ENCODE assay signal across 29 cellular contexts in genomic region chr19:5050905-5051304, GRCh38.
"Had no signal": no experiment of that assay in that cellular context is flagged by ENCODE, and none has a peak within 500 bp of the region (broad histone marks: within the 10 kb centered on the region; RNA-seq: fewer than 3 reads in every experiment).

No MANE protein-coding gene starts in this region.

- ATAC-seq: activated CD8-positive, alpha-beta T cell treated with anti-CD3 and anti-CD28 coated beads for 36 hours; activated naive CD8-positive, alpha-beta T cell treated with anti-CD3 and anti-CD28 coated beads, Interleukin-2, amount 50 U/mL, for 24 hours; activated T-cell treated with anti-CD3 and anti-CD28 coated beads, Interleukin-2, amount 50 U/mL, for 72 hours; activated T-helper 17 cell treated with anti-CD3 and anti-CD28 coated beads, Interleukin-2, amount 50 U/mL, for 72 hours; Right ventricle myocardium inferior had no signal

- DNase-seq: activated CD4-positive, alpha-beta T cell treated with anti-CD3 and anti-CD28 coated beads, Interleukin-2, amount 10 ng/mL, durations not matched to agents 24 days and 14 days; activated CD4-positive, alpha-beta T cell treated with anti-CD3 and anti-CD28 coated beads, Interleukin-2, amount 50 U/mL, for 4 hours; activated CD8-positive, alpha-beta T cell treated with anti-CD3 and anti-CD28 coated beads for 36 hours; activated effector memory CD4-positive, alpha-beta T cell treated with anti-CD3 and anti-CD28 coated beads, Interleukin-2, amount 50 U/mL, for 16 hours; activated naive CD4-positive, alpha-beta T cell treated with Interleukin-2 at 50 U/mL for 16 hours; activated naive CD8-positive, alpha-beta T cell treated with anti-CD3 and anti-CD28 coated beads, Interleukin-2, amount 50 U/mL, for 24 hours; activated T-cell treated with anti-CD3 and anti-CD28 coated beads, Interleukin-2, amount 50 U/mL, for 1 hour; activated T-cell treated with anti-CD3 and anti-CD28 coated beads, Interleukin-2, amount 50 U/mL, for 72 hours; anterior cingulate cortex; central memory CD4-positive, alpha-beta T cell; NCI-H1092 treated with DMSO at 0.1 percent for 48 hours; NCI-H1417; NCI-H146; NCI-H187; NCI-H2029 treated with DMSO at 0.1 percent for 48 hours; NCI-H2107; NCI-H2171; NCI-H510A; NCI-H526; NCI-H748 treated with DMSO at 0.1 percent for 48 hours; NK-92 treated with Interleukin-12 subunit alpha and Interleukin-12 subunit beta, amount 100 ng/mL, for 24 hours; PC-9; SIG-M5; T1000 had no signal

- H3K4me3 ChIP-seq: PC-9 had no signal

- H3K9ac ChIP-seq: KMS-11 had no signal

- H2AFZ ChIP-seq: PC-9 had no signal

- FAIRE-seq: bronchial epithelial cell, RCC 7860 had no signal

- H3K4me2 ChIP-seq: KMS-11, PC-9 had no signal

- H3K27ac ChIP-seq: KMS-11, PC-9 had no signal
